In the genomic region with DNA sequence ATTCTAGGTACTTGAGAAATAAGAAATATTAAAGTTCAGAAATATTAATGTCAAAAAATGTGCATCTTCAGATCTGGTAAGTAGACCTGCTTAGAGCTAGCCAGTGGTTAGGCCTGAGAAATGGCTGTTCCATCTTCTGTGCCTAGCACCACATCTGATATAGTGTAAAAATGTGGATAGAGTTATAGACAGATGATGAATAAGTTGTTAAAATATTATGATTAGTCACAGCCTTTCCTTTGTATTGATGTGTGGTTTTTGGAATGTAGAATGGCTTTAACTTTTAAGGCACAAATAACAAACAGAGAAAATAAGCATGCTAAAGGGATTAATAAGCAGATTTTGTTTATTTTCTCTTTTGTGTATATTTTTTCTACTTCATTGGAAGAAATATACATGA, we compare ENCODE assay signal across 1 cellular context.
TF ChIP-seq lines count a peak whose summit lies in the region.

No MANE protein-coding gene starts in this region.

TF ChIP-seq in SK-N-SH treated with all-trans-retinoic acid at 6 μM for 48 hours, 23 proteins besides CTCF, POLR2A, EP300 and RAD21 (continued from another document):
- TF ChIP-seq, protein P1, sequence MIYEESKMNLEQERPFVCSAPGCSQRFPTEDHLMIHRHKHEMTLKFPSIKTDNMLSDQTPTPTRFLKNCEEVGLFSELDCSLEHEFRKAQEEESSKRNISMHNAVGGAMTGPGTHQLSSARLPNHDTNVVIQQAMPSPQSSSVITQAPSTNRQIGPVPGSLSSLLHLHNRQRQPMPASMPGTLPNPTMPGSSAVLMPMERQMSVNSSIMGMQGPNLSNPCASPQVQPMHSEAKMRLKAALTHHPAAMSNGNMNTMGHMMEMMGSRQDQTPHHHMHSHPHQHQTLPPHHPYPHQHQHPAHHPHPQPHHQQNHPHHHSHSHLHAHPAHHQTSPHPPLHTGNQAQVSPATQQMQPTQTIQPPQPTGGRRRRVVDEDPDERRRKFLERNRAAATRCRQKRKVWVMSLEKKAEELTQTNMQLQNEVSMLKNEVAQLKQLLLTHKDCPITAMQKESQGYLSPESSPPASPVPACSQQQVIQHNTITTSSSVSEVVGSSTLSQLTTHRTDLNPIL (CRISPR knock-in tag; IDR thresholded peaks at IDR 0.05; ENCODE audit: low read depth): no peak
- no peak for TF ChIP-seq ARNTL (CRISPR knock-in tag; IDR thresholded peaks at IDR 0.05; ENCODE audit: borderline replicate concordance, low read depth)
- TF ChIP-seq, protein P2, sequence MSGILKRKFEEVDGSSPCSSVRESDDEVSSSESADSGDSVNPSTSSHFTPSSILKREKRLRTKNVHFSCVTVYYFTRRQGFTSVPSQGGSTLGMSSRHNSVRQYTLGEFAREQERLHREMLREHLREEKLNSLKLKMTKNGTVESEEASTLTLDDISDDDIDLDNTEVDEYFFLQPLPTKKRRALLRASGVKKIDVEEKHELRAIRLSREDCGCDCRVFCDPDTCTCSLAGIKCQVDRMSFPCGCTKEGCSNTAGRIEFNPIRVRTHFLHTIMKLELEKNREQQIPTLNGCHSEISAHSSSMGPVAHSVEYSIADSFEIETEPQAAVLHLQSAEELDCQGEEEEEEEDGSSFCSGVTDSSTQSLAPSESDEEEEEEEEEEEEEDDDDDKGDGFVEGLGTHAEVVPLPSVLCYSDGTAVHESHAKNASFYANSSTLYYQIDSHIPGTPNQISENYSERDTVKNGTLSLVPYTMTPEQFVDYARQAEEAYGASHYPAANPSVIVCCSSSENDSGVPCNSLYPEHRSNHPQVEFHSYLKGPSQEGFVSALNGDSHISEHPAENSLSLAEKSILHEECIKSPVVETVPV (CRISPR knock-in tag; IDR thresholded peaks at IDR 0.05): no peak
- no peak for TF ChIP-seq RARB (CRISPR knock-in tag; IDR thresholded peaks at IDR 0.05)
- no peak for TF ChIP-seq ZFP3 (CRISPR knock-in tag; IDR thresholded peaks at IDR 0.05)
- no peak for TF ChIP-seq SNAI2 (CRISPR knock-in tag; IDR thresholded peaks at IDR 0.05)
- no peak for TF ChIP-seq ZFP30 (CRISPR knock-in tag; IDR thresholded peaks at IDR 0.05)
- TF ChIP-seq, protein P3, sequence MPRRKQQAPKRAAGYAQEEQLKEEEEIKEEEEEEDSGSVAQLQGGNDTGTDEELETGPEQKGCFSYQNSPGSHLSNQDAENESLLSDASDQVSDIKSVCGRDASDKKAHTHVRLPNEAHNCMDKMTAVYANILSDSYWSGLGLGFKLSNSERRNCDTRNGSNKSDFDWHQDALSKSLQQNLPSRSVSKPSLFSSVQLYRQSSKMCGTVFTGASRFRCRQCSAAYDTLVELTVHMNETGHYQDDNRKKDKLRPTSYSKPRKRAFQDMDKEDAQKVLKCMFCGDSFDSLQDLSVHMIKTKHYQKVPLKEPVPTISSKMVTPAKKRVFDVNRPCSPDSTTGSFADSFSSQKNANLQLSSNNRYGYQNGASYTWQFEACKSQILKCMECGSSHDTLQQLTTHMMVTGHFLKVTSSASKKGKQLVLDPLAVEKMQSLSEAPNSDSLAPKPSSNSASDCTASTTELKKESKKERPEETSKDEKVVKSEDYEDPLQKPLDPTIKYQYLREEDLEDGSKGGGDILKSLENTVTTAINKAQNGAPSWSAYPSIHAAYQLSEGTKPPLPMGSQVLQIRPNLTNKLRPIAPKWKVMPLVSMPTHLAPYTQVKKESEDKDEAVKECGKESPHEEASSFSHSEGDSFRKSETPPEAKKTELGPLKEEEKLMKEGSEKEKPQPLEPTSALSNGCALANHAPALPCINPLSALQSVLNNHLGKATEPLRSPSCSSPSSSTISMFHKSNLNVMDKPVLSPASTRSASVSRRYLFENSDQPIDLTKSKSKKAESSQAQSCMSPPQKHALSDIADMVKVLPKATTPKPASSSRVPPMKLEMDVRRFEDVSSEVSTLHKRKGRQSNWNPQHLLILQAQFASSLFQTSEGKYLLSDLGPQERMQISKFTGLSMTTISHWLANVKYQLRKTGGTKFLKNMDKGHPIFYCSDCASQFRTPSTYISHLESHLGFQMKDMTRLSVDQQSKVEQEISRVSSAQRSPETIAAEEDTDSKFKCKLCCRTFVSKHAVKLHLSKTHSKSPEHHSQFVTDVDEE (CRISPR knock-in tag; IDR thresholded peaks at IDR 0.05): no peak
- no peak for TF ChIP-seq OSR1 (CRISPR knock-in tag; IDR thresholded peaks at IDR 0.05)
- TF ChIP-seq, protein P4, sequence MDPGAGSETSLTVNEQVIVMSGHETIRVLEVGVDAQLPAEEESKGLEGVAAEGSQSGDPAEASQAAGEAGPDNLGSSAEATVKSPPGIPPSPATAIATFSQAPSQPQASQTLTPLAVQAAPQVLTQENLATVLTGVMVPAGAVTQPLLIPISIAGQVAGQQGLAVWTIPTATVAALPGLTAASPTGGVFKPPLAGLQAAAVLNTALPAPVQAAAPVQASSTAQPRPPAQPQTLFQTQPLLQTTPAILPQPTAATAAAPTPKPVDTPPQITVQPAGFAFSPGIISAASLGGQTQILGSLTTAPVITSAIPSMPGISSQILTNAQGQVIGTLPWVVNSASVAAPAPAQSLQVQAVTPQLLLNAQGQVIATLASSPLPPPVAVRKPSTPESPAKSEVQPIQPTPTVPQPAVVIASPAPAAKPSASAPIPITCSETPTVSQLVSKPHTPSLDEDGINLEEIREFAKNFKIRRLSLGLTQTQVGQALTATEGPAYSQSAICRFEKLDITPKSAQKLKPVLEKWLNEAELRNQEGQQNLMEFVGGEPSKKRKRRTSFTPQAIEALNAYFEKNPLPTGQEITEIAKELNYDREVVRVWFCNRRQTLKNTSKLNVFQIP (CRISPR knock-in tag; IDR thresholded peaks at IDR 0.05; ENCODE audit: borderline replicate concordance, low read depth): no peak
- no peak for TF ChIP-seq ZC3H10 (CRISPR knock-in tag; IDR thresholded peaks at IDR 0.05)
- no peak for TF ChIP-seq ZNF70 (CRISPR knock-in tag; IDR thresholded peaks at IDR 0.05)
- no peak for TF ChIP-seq ESRRG (CRISPR knock-in tag; IDR thresholded peaks at IDR 0.05)
